Comparison of ENCODE assay signal across 13 cellular contexts in genomic region chrY:25037496-25037895, GRCh38. TPM values are rescaled to one million over a fixed set of nuclear protein-coding genes. Genes with fewer than 3 reads are reported as not detected.
"Had no signal": no experiment of that assay in that cellular context is flagged by ENCODE, and none has a peak within 500 bp of the region (broad histone marks: within the 10 kb centered on the region; RNA-seq: fewer than 3 reads in every experiment).

No MANE protein-coding gene starts in this region.

RNA-seq across cellular contexts. Expression of gene BPY2C, which starts 14.4 kb away (rescaled TPM):
- total RNA-seq: stomach, subcutaneous adipose tissue, temporal lobe, thoracic aorta, thyroid gland, tibial nerve, transverse colon, upper lobe of left lung, upper lobe of right lung, ureter, urinary bladder, uterus, vagina had no signal
